Comparison of ENCODE assay signal across 8 cellular contexts in genomic region chr19:58572818-58573657, GRCh38. TPM values are rescaled to one million over a fixed set of nuclear protein-coding genes. Genes with fewer than 3 reads are reported as not detected.
DNase-seq lines count a peak whose midpoint lies in the region; ATAC-seq, FAIRE-seq and TF ChIP-seq lines count a peak whose summit lies in the region.

MZF1 (minus strand) TSS chr19:58573335; CDS start chr19:58571389, 1,946 bp downstream.

- peak; percentile 98 for DNase-seq in GM12892 (ENCODE audit: insufficient read length)
- peak; percentile 100 for DNase-seq in RWPE2 (ENCODE audit: low spot score)
- peak; percentile 99 for DNase-seq in hepatic stellate cell (ENCODE audit: low spot score)
- DNase-seq in sigmoid colon = peak; percentile 100
- no peak for DNase-seq in NCI-H69 (lab: John Stamatoyannopoulos, UW)
- DNase-seq in NCI-H2029 (lab: John Stamatoyannopoulos, UW) = no peak

- H3K4me1 ChIP-seq in RWPE2 (ENCODE audit: insufficient read depth, poor library complexity, severe bottlenecking) = peaks cover 3% of the 10 kb centered on the region
- peaks cover 0 to 46% (median 40%) of the 10 kb centered on the region in 4 donors for H3K4me1 ChIP-seq in sigmoid colon

- H3K4me3 ChIP-seq in RWPE2 (ENCODE audit: severe bottlenecking) (peak within 1 kb of the TSS; percentile 55), sigmoid colon (peak within 1 kb of the TSS; percentile 58 to 87 (median 70))

- H3K36me3 ChIP-seq in RWPE2 (ENCODE audit: low read depth) = no peaks in the 10 kb centered on the region
- H3K36me3 ChIP-seq in sigmoid colon = peaks cover 0 to 29% (median 10%) of the 10 kb centered on the region in 4 donors

- FAIRE-seq in GM12892 (lab: Jason Lieb, UNC) = peak; percentile 99

- H3K9me3 ChIP-seq in RWPE2 (ENCODE audit: severe bottlenecking) = no peaks in the 10 kb centered on the region
- no peaks in the 10 kb centered on the region for H3K9me3 ChIP-seq in sigmoid colon

- intact Hi-C loops in sigmoid colon (cut with DNase I) = loop anchor here (1.0 to 2.0 kb wide), 3 partner anchors 14 to 54 kb away; partner anchors contain the start of genes TRIM28, UBE2M and ZBTB45

- 0% methylated on average over 75 of the region's 75 CpGs for WGBS in sigmoid colon, 2 donors

- TF ChIP-seq POLR2A in GM12892 (IDR thresholded peaks at IDR 0.05; ENCODE audit: low read depth, low read length) = peak; percentile 70; the same call in 1 of the 2 replicates
- TF ChIP-seq POLR2A in sigmoid colon (IDR thresholded peaks at IDR 0.05) = peak; percentile 6 to 44

- peak; percentile 6 for TF ChIP-seq CTCF in RWPE2 (IDR thresholded peaks at IDR 0.05; ENCODE audit: poor library complexity, severe bottlenecking)
- TF ChIP-seq CTCF in sigmoid colon (IDR thresholded peaks at IDR 0.05) = peak in 1 of 4 experiments; percentile 36

- H3K27me3 ChIP-seq in RWPE2 (ENCODE audit: insufficient read depth, poor library complexity, severe bottlenecking) = no peaks in the 10 kb centered on the region
- no peaks in the 10 kb centered on the region for H3K27me3 ChIP-seq in sigmoid colon

- ATAC-seq in HG02798 (IDR thresholded peaks at IDR 0.05; ENCODE audit: poor library complexity, unreplicated experiment) = peak; percentile 65
- ATAC-seq in RWPE2 (ENCODE audit: low read depth) = peak; percentile 70

- TF ChIP-seq EP300 in sigmoid colon (IDR thresholded peaks at IDR 0.05) = peak in 1 of 4 donors; percentile 80

- H3K27ac ChIP-seq in RWPE2 (ENCODE audit: poor library complexity, severe bottlenecking) (peak within 1 kb of the TSS; percentile 86), angular gyrus (ENCODE audit: low read depth, low read length) (peak within 1 kb of the TSS; percentile 100), sigmoid colon (peak within 1 kb of the TSS; percentile 92 to 99 (median 98))

RNA-seq across cellular contexts. Expression of gene MZF1, which starts in this region (rescaled TPM):
- polyA plus RNA-seq in GM12892 (2012; ENCODE audit: missing spikeins) = 5.8 TPM
- 10 to 100 TPM; 13.6 to 31.5 (median 20.1) TPM for total RNA-seq in sigmoid colon
- 10 to 100 TPM in 1 of 3 donors, 1 to 10 TPM in 2; 5.8 to 28.7 (median 9.0) TPM for polyA plus RNA-seq in sigmoid colon

Comparison
In these comparisons a context has a peak if more than half of its experiments do, and no peak if none do; other contexts are left out.
1. DNase-seq: peak in GM12892 (single experiment), RWPE2 (single experiment), hepatic stellate cell (single experiment) and sigmoid colon (single experiment); none in NCI-H69 (single experiment) and NCI-H2029 (single experiment).
2. Peak in every context shown above with its lines, with median percentiles within 50 percentile points of each other: H3K27ac ChIP-seq.